In the genomic region with DNA sequence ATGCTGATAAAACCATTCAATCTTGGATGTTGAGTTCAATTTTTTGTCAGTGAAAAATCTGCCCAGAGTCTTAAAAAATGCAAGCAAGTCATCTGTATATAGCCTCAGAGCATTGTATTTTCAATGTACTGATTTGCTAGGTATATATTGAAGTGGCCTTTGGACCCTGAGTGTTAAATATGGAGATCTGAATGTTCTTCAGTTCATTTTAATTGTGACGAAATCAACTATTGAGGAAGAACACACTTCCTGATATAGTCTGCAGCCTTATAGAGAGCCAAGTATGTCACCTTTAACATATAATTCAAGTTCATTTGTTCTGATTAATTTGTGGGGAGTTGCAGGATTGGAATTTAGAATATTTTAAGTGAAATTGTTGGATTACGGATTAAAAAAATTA, we compare ENCODE assay signal across 36 cellular contexts.
"Had no signal": no experiment of that assay in that cellular context is flagged by ENCODE, and none has a peak within 500 bp of the region (broad histone marks: within the 10 kb centered on the region; RNA-seq: fewer than 3 reads in every experiment).

No MANE protein-coding gene starts in this region.

- DNase-seq: activated CD4-positive, alpha-beta memory T cell treated with anti-CD3 and anti-CD28 coated beads, Interleukin-2, amount 10 ng/mL, durations not matched to agents 7 days and 5 days; activated CD4-positive, alpha-beta T cell treated with anti-CD3 and anti-CD28 coated beads for 4 hours; activated CD4-positive, alpha-beta T cell treated with anti-CD3 and anti-CD28 coated beads, Interleukin-2, amount 10 ng/mL, durations not matched to agents 24 days and 14 days; activated CD4-positive, alpha-beta T cell treated with anti-CD3 and anti-CD28 coated beads, Interleukin-2, amount 50 U/mL, for 1 hour; activated CD4-positive, alpha-beta T cell treated with anti-CD3 and anti-CD28 coated beads, Interleukin-2, amount 50 U/mL, for 4 hours; activated CD4-positive, CD25-positive, alpha-beta regulatory T cell treated with anti-CD3 and anti-CD28 coated beads, Interleukin-2, amount 50 U/mL, for 72 hours; activated CD8-positive, alpha-beta memory T cell treated with anti-CD3 and anti-CD28 coated beads for 24 hours; activated CD8-positive, alpha-beta memory T cell treated with anti-CD3 and anti-CD28 coated beads, Interleukin-2, amount 10 ng/mL, durations not matched to agents 7 days and 5 days; activated CD8-positive, alpha-beta memory T cell treated with anti-CD3 and anti-CD28 coated beads, Interleukin-2, amount 50 U/mL, for 48 hours; activated CD8-positive, alpha-beta T cell treated with anti-CD3 and anti-CD28 coated beads, Interleukin-2, amount 10 ng/mL, durations not matched to agents 7 days and 5 days; activated effector memory CD4-positive, alpha-beta T cell treated with Interleukin-2 at 50 U/mL for 16 hours; activated gamma-delta T cell; activated naive CD4-positive, alpha-beta T cell treated with anti-CD3 and anti-CD28 coated beads, Interleukin-2, amount 10 ng/mL, durations not matched to agents 7 days and 5 days; activated naive CD4-positive, alpha-beta T cell treated with Interleukin-2 at 50 U/mL for 16 hours; activated naive CD8-positive, alpha-beta T cell treated with anti-CD3 and anti-CD28 coated beads, Interleukin-2, amount 10 ng/mL, durations not matched to agents 7 days and 5 days; activated naive CD8-positive, alpha-beta T cell treated with anti-CD3 and anti-CD28 coated beads, Interleukin-2, amount 50 U/mL, for 24 hours; activated T-cell treated with anti-CD3 and anti-CD28 coated beads, Interleukin-2, amount 50 U/mL, for 24 hours; activated T-cell treated with anti-CD3 and anti-CD28 coated beads, Interleukin-2, amount 50 U/mL, for 48 hours; amygdala; anterior cingulate cortex; caudate nucleus; cerebellar nuclear complex; T-helper 1 cell; T-helper 2 cell; T-helper 9 cell had no signal

- H3K4me3 Mint-ChIP-seq: activated CD4-positive, alpha-beta memory T cell treated with anti-CD3 and anti-CD28 coated beads, Interleukin-2, amount 10 ng/mL, durations not matched to agents 7 days and 5 days; activated CD4-positive, alpha-beta T cell treated with anti-CD3 and anti-CD28 coated beads, Interleukin-2, amount 10 ng/mL, durations not matched to agents 24 days and 14 days; activated CD8-positive, alpha-beta memory T cell treated with anti-CD3 and anti-CD28 coated beads, Interleukin-2, amount 10 ng/mL, durations not matched to agents 7 days and 5 days; activated CD8-positive, alpha-beta T cell treated with anti-CD3 and anti-CD28 coated beads, Interleukin-2, amount 10 ng/mL, durations not matched to agents 7 days and 5 days; activated naive CD4-positive, alpha-beta T cell treated with anti-CD3 and anti-CD28 coated beads, Interleukin-2, amount 10 ng/mL, durations not matched to agents 7 days and 5 days; activated naive CD4-positive, alpha-beta T cell treated with anti-CD3 and anti-CD28 coated beads, Interleukin-2, amount 50 U/mL, for 24 hours; activated naive CD8-positive, alpha-beta T cell; activated naive CD8-positive, alpha-beta T cell treated with anti-CD3 and anti-CD28 coated beads, Interleukin-2, amount 10 ng/mL, durations not matched to agents 7 days and 5 days; activated naive CD8-positive, alpha-beta T cell treated with anti-CD3 and anti-CD28 coated beads, Interleukin-2, amount 50 U/mL, for 24 hours; activated T-cell treated with anti-CD3 and anti-CD28 coated beads, Interleukin-2, amount 50 U/mL, for 24 hours; brain; central memory CD8-positive, alpha-beta T cell; T-helper 1 cell treated with Interleukin-12 subunit alpha and Interleukin-12 subunit beta and Interleukin-4 antibody, amounts not matched to agents 30 μg/mL and 1 μg/mL, for 36 hours; T-helper 2 cell treated with Interferon-gamma antibody and Interleukin-4, amounts not matched to agents 5 μg/mL and 100 μg/mL, for 36 hours; WTC11 had no signal

- ATAC-seq: activated CD8-positive, alpha-beta memory T cell treated with anti-CD3 and anti-CD28 coated beads, Interleukin-2, amount 10 ng/mL, durations not matched to agents 7 days and 5 days; activated CD8-positive, alpha-beta T cell treated with anti-CD3 and anti-CD28 coated beads, Interleukin-2, amount 10 ng/mL, durations not matched to agents 7 days and 5 days; activated naive CD8-positive, alpha-beta T cell treated with anti-CD3 and anti-CD28 coated beads, Interleukin-2, amount 50 U/mL, for 24 hours; WTC11 had no signal

- H3K9me3 Mint-ChIP-seq: activated CD4-positive, alpha-beta memory T cell treated with anti-CD3 and anti-CD28 coated beads, Interleukin-2, amount 10 ng/mL, durations not matched to agents 7 days and 5 days; activated CD4-positive, alpha-beta T cell treated with anti-CD3 and anti-CD28 coated beads, Interleukin-2, amount 10 ng/mL, durations not matched to agents 24 days and 14 days; activated T-helper 2 cell treated with anti-CD3 and anti-CD28 coated beads, Interferon-gamma antibody, Interleukin-2, Interleukin-4, amounts not matched to agents 10 μg/mL and 5 μg/mL and 100 μg/mL, durations not matched to agents 14 hours and 24 hours and 36 hours; central memory CD8-positive, alpha-beta T cell; T-helper 1 cell treated with Interleukin-12 subunit alpha and Interleukin-12 subunit beta and Interleukin-4 antibody, amounts not matched to agents 30 μg/mL and 1 μg/mL, for 36 hours; T-helper 2 cell treated with Interferon-gamma antibody and Interleukin-4, amounts not matched to agents 5 μg/mL and 100 μg/mL, for 36 hours had no signal

- H3K9me3 ChIP-seq: ascending aorta had no signal

- H3K27ac ChIP-seq: ascending aorta, cardiac muscle cell, WERI-Rb-1 had no signal

- H3K4me1 ChIP-seq: ascending aorta had no signal

- H3K27me3 ChIP-seq: ascending aorta, cardiac muscle cell had no signal

- H3K36me3 Mint-ChIP-seq: activated CD8-positive, alpha-beta memory T cell treated with anti-CD3 and anti-CD28 coated beads, Interleukin-2, amount 10 ng/mL, durations not matched to agents 7 days and 5 days; activated naive CD4-positive, alpha-beta T cell treated with anti-CD3 and anti-CD28 coated beads, Interleukin-2, amount 10 ng/mL, durations not matched to agents 7 days and 5 days; activated naive CD4-positive, alpha-beta T cell treated with anti-CD3 and anti-CD28 coated beads, Interleukin-2, amount 50 U/mL, for 24 hours; activated naive CD8-positive, alpha-beta T cell; activated naive CD8-positive, alpha-beta T cell treated with anti-CD3 and anti-CD28 coated beads, Interleukin-2, amount 10 ng/mL, durations not matched to agents 7 days and 5 days; brain had no signal

- H3K4me3 ChIP-seq: ascending aorta, cardiac muscle cell had no signal

- H3K27ac Mint-ChIP-seq: activated CD4-positive, alpha-beta memory T cell treated with anti-CD3 and anti-CD28 coated beads, Interleukin-2, amount 10 ng/mL, durations not matched to agents 7 days and 5 days; activated CD4-positive, alpha-beta T cell treated with anti-CD3 and anti-CD28 coated beads, Interleukin-2, amount 10 ng/mL, durations not matched to agents 24 days and 14 days; activated CD8-positive, alpha-beta memory T cell treated with anti-CD3 and anti-CD28 coated beads, Interleukin-2, amount 10 ng/mL, durations not matched to agents 7 days and 5 days; activated CD8-positive, alpha-beta T cell treated with anti-CD3 and anti-CD28 coated beads, Interleukin-2, amount 10 ng/mL, durations not matched to agents 7 days and 5 days; activated naive CD4-positive, alpha-beta T cell treated with anti-CD3 and anti-CD28 coated beads, Interleukin-2, amount 10 ng/mL, durations not matched to agents 7 days and 5 days; activated naive CD4-positive, alpha-beta T cell treated with anti-CD3 and anti-CD28 coated beads, Interleukin-2, amount 50 U/mL, for 24 hours; activated naive CD8-positive, alpha-beta T cell; activated naive CD8-positive, alpha-beta T cell treated with anti-CD3 and anti-CD28 coated beads, Interleukin-2, amount 10 ng/mL, durations not matched to agents 7 days and 5 days; activated naive CD8-positive, alpha-beta T cell treated with anti-CD3 and anti-CD28 coated beads, Interleukin-2, amount 50 U/mL, for 24 hours; activated T-cell treated with anti-CD3 and anti-CD28 coated beads, Interleukin-2, amount 50 U/mL, for 24 hours; activated T-helper 2 cell treated with anti-CD3 and anti-CD28 coated beads, Interferon-gamma antibody, Interleukin-2, Interleukin-4, amounts not matched to agents 10 μg/mL and 5 μg/mL and 100 μg/mL, durations not matched to agents 14 hours and 24 hours and 36 hours; brain; T-helper 1 cell treated with Interleukin-12 subunit alpha and Interleukin-12 subunit beta and Interleukin-4 antibody, amounts not matched to agents 30 μg/mL and 1 μg/mL, for 36 hours; T-helper 2 cell treated with Interferon-gamma antibody and Interleukin-4, amounts not matched to agents 5 μg/mL and 100 μg/mL, for 36 hours; WTC11 had no signal

- H3K36me3 ChIP-seq: ascending aorta, cardiac muscle cell, WERI-Rb-1 had no signal

- H3K4me1 Mint-ChIP-seq: activated CD4-positive, alpha-beta memory T cell treated with anti-CD3 and anti-CD28 coated beads, Interleukin-2, amount 10 ng/mL, durations not matched to agents 7 days and 5 days; activated CD4-positive, alpha-beta T cell treated with anti-CD3 and anti-CD28 coated beads, Interleukin-2, amount 10 ng/mL, durations not matched to agents 24 days and 14 days; activated CD8-positive, alpha-beta memory T cell treated with anti-CD3 and anti-CD28 coated beads, Interleukin-2, amount 10 ng/mL, durations not matched to agents 7 days and 5 days; activated naive CD4-positive, alpha-beta T cell treated with anti-CD3 and anti-CD28 coated beads, Interleukin-2, amount 10 ng/mL, durations not matched to agents 7 days and 5 days; activated naive CD4-positive, alpha-beta T cell treated with anti-CD3 and anti-CD28 coated beads, Interleukin-2, amount 50 U/mL, for 24 hours; activated naive CD8-positive, alpha-beta T cell treated with anti-CD3 and anti-CD28 coated beads, Interleukin-2, amount 10 ng/mL, durations not matched to agents 7 days and 5 days; activated naive CD8-positive, alpha-beta T cell treated with anti-CD3 and anti-CD28 coated beads, Interleukin-2, amount 50 U/mL, for 24 hours; brain; central memory CD8-positive, alpha-beta T cell; WTC11 had no signal

- H3K27me3 Mint-ChIP-seq: activated CD4-positive, alpha-beta memory T cell treated with anti-CD3 and anti-CD28 coated beads, Interleukin-2, amount 10 ng/mL, durations not matched to agents 7 days and 5 days; activated CD4-positive, alpha-beta T cell treated with anti-CD3 and anti-CD28 coated beads, Interleukin-2, amount 10 ng/mL, durations not matched to agents 24 days and 14 days; activated CD8-positive, alpha-beta memory T cell treated with anti-CD3 and anti-CD28 coated beads, Interleukin-2, amount 10 ng/mL, durations not matched to agents 7 days and 5 days; activated naive CD4-positive, alpha-beta T cell treated with anti-CD3 and anti-CD28 coated beads, Interleukin-2, amount 50 U/mL, for 24 hours; activated naive CD8-positive, alpha-beta T cell; activated naive CD8-positive, alpha-beta T cell treated with anti-CD3 and anti-CD28 coated beads, Interleukin-2, amount 10 ng/mL, durations not matched to agents 7 days and 5 days; activated naive CD8-positive, alpha-beta T cell treated with anti-CD3 and anti-CD28 coated beads, Interleukin-2, amount 50 U/mL, for 24 hours; activated T-cell treated with anti-CD3 and anti-CD28 coated beads, Interleukin-2, amount 50 U/mL, for 24 hours; brain had no signal
